Comparison of ENCODE assay signal across 8 cellular contexts in genomic region chr11:59616396-59616982, GRCh38. TPM values are rescaled to one million over a fixed set of nuclear protein-coding genes. Genes with fewer than 3 reads are reported as not detected.
A peak's percentile ranks its signal among the peaks of the same experiment; 100 is the strongest.
DNase-seq lines count a peak whose midpoint lies in the region; ATAC-seq and TF ChIP-seq lines count a peak whose summit lies in the region.

No MANE protein-coding gene starts in this region.

- H3K4me3 Mint-ChIP-seq in Calu3 (ENCODE audit: low read depth, unreplicated experiment) = peak overlapping the region; percentile 99
- peak overlapping the region; percentile 73 to 99 (median 88) for H3K4me3 Mint-ChIP-seq in naive thymus-derived CD4-positive, alpha-beta T cell

- H3K27ac Mint-ChIP-seq in Calu3 (ENCODE audit: unreplicated experiment) = peak overlapping the region; percentile 99
- H3K27ac Mint-ChIP-seq in naive thymus-derived CD4-positive, alpha-beta T cell = peak overlapping the region; percentile 84 to 98 (median 92)

- CTCF ChIA-PET in Calu3 (lab: Charles Lee) = interaction anchor here (0.6 to 1.5 kb wide), 3 partner anchors 53 to 472 kb away, joined by 3 to 4 read pairs (median 3); no protein-coding TSS in a partner anchor
- CTCF ChIA-PET in naive thymus-derived CD4-positive, alpha-beta T cell (lab: Charles Lee) = interaction anchor here (0.5 kb wide), 1 partner anchor 29 kb away, joined by 6 read pairs; no protein-coding TSS in a partner anchor

- no peaks in the 10 kb centered on the region for H3K27me3 Mint-ChIP-seq in Calu3 (ENCODE audit: unreplicated experiment)
- H3K27me3 Mint-ChIP-seq in naive thymus-derived CD4-positive, alpha-beta T cell = no peaks in the 10 kb centered on the region

- H3K27me3 ChIP-seq in NT2/D1 (ENCODE audit: insufficient read depth, insufficient read length) (no peaks in the 10 kb centered on the region), ectodermal cell (ENCODE audit: control insufficient read depth, insufficient read depth, low read length, poor library complexity, severe bottlenecking) (no peaks in the 10 kb centered on the region)
- no peaks in the 10 kb centered on the region for H3K27me3 ChIP-seq in naive thymus-derived CD4-positive, alpha-beta T cell (ENCODE audit: control insufficient read depth in 2 of 2, insufficient read depth in 2 of 2, low read length in 2 of 2)

- peaks cover 50% of the 10 kb centered on the region for H3K36me3 Mint-ChIP-seq in Calu3 (ENCODE audit: insufficient read depth, unreplicated experiment)
- H3K36me3 Mint-ChIP-seq in naive thymus-derived CD4-positive, alpha-beta T cell = peaks cover 0 to 16% (median 0%) of the 10 kb centered on the region in 5 donors

- H3K9me3 ChIP-seq in NT2/D1 (ENCODE audit: insufficient read depth, low read length) (no peaks in the 10 kb centered on the region), ectodermal cell (ENCODE audit: control insufficient read depth, low read length) (no peaks in the 10 kb centered on the region)
- H3K9me3 ChIP-seq in naive thymus-derived CD4-positive, alpha-beta T cell (ENCODE audit: control insufficient read depth in 2 of 3, low read length in 3 of 3) = no peaks in the 10 kb centered on the region

- H3K4me3 ChIP-seq in NT2/D1 (ENCODE audit: insufficient read length, low read depth) (peak overlapping the region; percentile 66), ectodermal cell (ENCODE audit: insufficient read depth, low read depth, low read length) (peak overlapping the region; percentile 78)
- H3K4me3 ChIP-seq in naive thymus-derived CD4-positive, alpha-beta T cell (ENCODE audit: low read length) = peak overlapping the region; percentile 72

- TSS peak; percentile 86 for BruUV-seq in Calu3 (replicated peaks; lab: Mats Ljungman, UMichigan)

- ATAC-seq in naive thymus-derived CD4-positive, alpha-beta T cell = no peak
- ATAC-seq in GM19328 (IDR thresholded peaks at IDR 0.05; ENCODE audit: unreplicated experiment) = no peak
- no peak for ATAC-seq in HG02678 (IDR thresholded peaks at IDR 0.05; ENCODE audit: unreplicated experiment)

- no peaks in the 10 kb centered on the region for H3K9me3 Mint-ChIP-seq in Calu3 (ENCODE audit: low read depth, unreplicated experiment)
- no peaks in the 10 kb centered on the region for H3K9me3 Mint-ChIP-seq in naive thymus-derived CD4-positive, alpha-beta T cell

- H3K4me1 ChIP-seq in NT2/D1 (ENCODE audit: insufficient read depth, insufficient read length) (no peaks in the 10 kb centered on the region), ectodermal cell (ENCODE audit: control insufficient read depth, insufficient read depth, low read length) (peaks cover 10% of the 10 kb centered on the region)
- peaks cover 26 to 29% of the 10 kb centered on the region in 2 donors for H3K4me1 ChIP-seq in naive thymus-derived CD4-positive, alpha-beta T cell (ENCODE audit: control insufficient read depth in 2 of 2, insufficient read depth in 2 of 2, low read length in 2 of 2)

- TF ChIP-seq CTCF in Calu3 (IDR thresholded peaks at IDR 0.05; ENCODE audit: unreplicated experiment) = no peak

- H3K36me3 ChIP-seq in NT2/D1 (ENCODE audit: insufficient read depth, insufficient read length, low read length) = peaks cover 14% of the 10 kb centered on the region
- no peaks in the 10 kb centered on the region for H3K36me3 ChIP-seq in ectodermal cell (ENCODE audit: control insufficient read depth, insufficient read depth, low read length)
- peaks cover 0 to 9% (median 3%) of the 10 kb centered on the region in 3 experiments for H3K36me3 ChIP-seq in naive thymus-derived CD4-positive, alpha-beta T cell (ENCODE audit: control insufficient read depth in 2 of 3, insufficient read depth in 3 of 3, low read length in 3 of 3)

- POLR2A ChIA-PET in naive thymus-derived CD4-positive, alpha-beta T cell (lab: Charles Lee) = interaction anchor here (0.8 to 4.3 kb wide), 19 partner anchors 11 to 1039 kb away, joined by 3 to 89 read pairs (median 4); partner anchors contain the start of gene PATL1

- H3K4me1 Mint-ChIP-seq in Calu3 (ENCODE audit: low read depth, unreplicated experiment) = peaks cover 32% of the 10 kb centered on the region
- peaks cover 31 to 50% (median 36%) of the 10 kb centered on the region in 7 donors for H3K4me1 Mint-ChIP-seq in naive thymus-derived CD4-positive, alpha-beta T cell

- intact Hi-C loops in Calu3 (cut with micrococcal nuclease; ENCODE audit: unreplicated experiment) = loop anchor here (5.0 kb wide), 1 partner anchor 51 kb away; the partner anchor contains the start of gene PATL1
- intact Hi-C loops in naive thymus-derived CD4-positive, alpha-beta T cell (cut with micrococcal nuclease) = loop anchor here (1.0 to 5.0 kb wide), 14 partner anchors 50 to 1949 kb away; partner anchors contain the start of genes PATL1 (in 2 of the 2), CYB561A3 (in 1 of the 2), FAM111A (in 1 of the 2) and MED19 (in 1 of the 2)

- DNase-seq in Calu3 (no peak), NT2/D1 (ENCODE audit: low read depth, low spot score) (no peak), NCI-H128 (lab: John Stamatoyannopoulos, UW; ENCODE audit: unreplicated experiment) (no peak)
- no peak for DNase-seq in naive thymus-derived CD4-positive, alpha-beta T cell
- no peak for DNase-seq in activated CD4-positive, alpha-beta T cell treated with anti-CD3 and anti-CD28 coated beads, Interleukin-2, amount 50 U/mL, for 1 hour

- H3K27ac ChIP-seq in ectodermal cell (ENCODE audit: insufficient read depth, low read depth, low read length, poor library complexity, severe bottlenecking) = peak overlapping the region; percentile 68
- H3K27ac ChIP-seq in naive thymus-derived CD4-positive, alpha-beta T cell (ENCODE audit: low read depth, low read length) = peak overlapping the region; percentile 93

- H3K9ac ChIP-seq in NT2/D1 (ENCODE audit: insufficient read length, low read depth) = peak overlapping the region; percentile 65

- WGBS in ectodermal cell, 2 experiments = 13 to 17% methylated on average over 17 of the region's 18 CpGs

RNA-seq across cellular contexts. Expression of gene OSBP, which starts 0.9 kb away (rescaled TPM):
- 58.6 and 60.7 TPM in 2 replicates for total RNA-seq in Calu3 (2022)
- 35.3 TPM for polyA plus RNA-seq in ectodermal cell (2013, experiment 1 of 4)
- 38.5 TPM for polyA plus RNA-seq in ectodermal cell (2013, experiment 2 of 4)
- 27.3 TPM for polyA plus RNA-seq in ectodermal cell (2013, experiment 3 of 4)
- 32.1 TPM for polyA plus RNA-seq in ectodermal cell (2013, experiment 4 of 4)
- 10 to 100 TPM; 39.8 to 57.6 (median 52.4) TPM for total RNA-seq in naive thymus-derived CD4-positive, alpha-beta T cell
- 10 to 100 TPM; 21.0 to 34.5 TPM for polyA plus RNA-seq in naive thymus-derived CD4-positive, alpha-beta T cell

RNA-seq across cellular contexts. Expression of gene PATL1, which starts 52.3 kb away (rescaled TPM):
- total RNA-seq in Calu3 (2022) = 56.9 and 59.8 TPM in 2 replicates
- 31.9 TPM for polyA plus RNA-seq in ectodermal cell (2013, experiment 1 of 4)
- 29.7 TPM for polyA plus RNA-seq in ectodermal cell (2013, experiment 2 of 4)
- polyA plus RNA-seq in ectodermal cell (2013, experiment 3 of 4) = 25.0 TPM
- 27.4 TPM for polyA plus RNA-seq in ectodermal cell (2013, experiment 4 of 4)
- 10 to 100 TPM; 40.6 to 60.1 (median 45.3) TPM for total RNA-seq in naive thymus-derived CD4-positive, alpha-beta T cell
- polyA plus RNA-seq in naive thymus-derived CD4-positive, alpha-beta T cell = 1 to 10 TPM; 5.7 to 7.6 TPM
